ENCODE assay signal across 20 cellular contexts in the genomic region with DNA sequence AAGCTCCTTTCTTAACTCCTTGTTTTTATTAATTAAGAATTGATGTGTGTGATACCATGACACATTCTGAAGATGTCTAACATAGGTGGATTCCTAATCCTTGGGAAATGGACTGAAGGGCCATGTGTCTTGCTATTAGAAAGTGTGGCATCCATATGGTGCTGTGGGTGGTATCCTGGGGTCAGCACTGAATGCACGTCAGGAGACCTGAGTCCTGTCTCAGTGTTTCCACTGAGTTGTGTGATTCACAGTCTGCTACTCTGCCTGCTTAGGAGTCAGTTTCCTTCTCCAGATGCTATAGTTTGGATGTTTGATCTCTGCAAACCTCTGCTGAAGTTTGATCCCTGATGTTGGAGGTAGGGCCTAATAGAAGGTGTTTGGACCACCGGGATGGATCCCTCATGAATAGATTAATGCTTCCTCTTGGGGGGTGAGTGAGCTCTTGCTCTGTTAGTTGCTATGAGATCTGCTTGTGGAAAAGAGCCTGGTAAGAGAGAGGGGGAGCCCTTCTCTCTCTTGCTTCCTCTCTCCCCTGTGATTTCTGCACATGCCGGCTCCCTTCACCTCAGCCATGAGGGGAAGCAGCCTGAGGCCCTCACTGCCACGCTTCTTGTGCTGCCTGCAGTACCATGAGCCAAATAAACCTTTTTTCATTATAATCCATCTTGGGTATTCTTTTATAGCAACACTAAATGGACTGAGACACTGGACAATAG.
"Had no signal": no experiment of that assay in that cellular context is flagged by ENCODE, and none has a peak within 500 bp of the region (broad histone marks: within the 10 kb centered on the region; RNA-seq: fewer than 3 reads in every experiment).

No MANE protein-coding gene starts in this region.

- H3K9me3 Mint-ChIP-seq: activated CD4-positive, alpha-beta memory T cell treated with anti-CD3 and anti-CD28 coated beads for 36 hours; activated naive CD4-positive, alpha-beta T cell treated with anti-CD3 and anti-CD28 coated beads for 36 hours; activated naive CD8-positive, alpha-beta T cell treated with anti-CD3 and anti-CD28 coated beads, Interleukin-2, amount 10 ng/mL, durations not matched to agents 7 days and 5 days; T-helper 1 cell treated with Interleukin-12 subunit alpha and Interleukin-12 subunit beta and Interleukin-4 antibody, amounts not matched to agents 30 μg/mL and 1 μg/mL, for 36 hours had no signal

- DNase-seq: activated CD4-positive, alpha-beta memory T cell treated with anti-CD3 and anti-CD28 coated beads for 36 hours; activated CD4-positive, alpha-beta T cell treated with anti-CD3 and anti-CD28 coated beads for 48 hours; activated CD4-positive, CD25-positive, alpha-beta regulatory T cell; activated effector memory CD4-positive, alpha-beta T cell treated with Interleukin-2 at 50 U/mL for 16 hours; activated naive CD4-positive, alpha-beta T cell treated with anti-CD3 and anti-CD28 coated beads for 36 hours; activated naive CD8-positive, alpha-beta T cell treated with anti-CD3 and anti-CD28 coated beads, Interleukin-2, amount 10 ng/mL, durations not matched to agents 7 days and 5 days; activated T-cell treated with anti-CD3 and anti-CD28 coated beads, Interleukin-2, amount 50 U/mL, for 72 hours; amniotic stem cell; cortex of kidney; left ventricle myocardium inferior; midbrain; natural killer cell; pancreas; psoas muscle; stimulated activated CD4-positive, alpha-beta T cell treated with anti-CD3 and anti-CD28 coated beads, Interleukin-4, amount 100 ng/mL, for 4 hours; stimulated activated naive CD8-positive, alpha-beta T cell treated with anti-CD3 and anti-CD28 coated beads, Interleukin-15, Interleukin-2, amounts not matched to agents 100 U/mL and 50 U/mL, for 24 hours; thyroid gland; upper lobe of right lung had no signal

- H3K4me3 ChIP-seq: left ventricle myocardium inferior, pancreas, psoas muscle, right atrium auricular region, thyroid gland, upper lobe of right lung had no signal

- H3K36me3 Mint-ChIP-seq: activated CD4-positive, alpha-beta memory T cell treated with anti-CD3 and anti-CD28 coated beads for 36 hours; activated naive CD8-positive, alpha-beta T cell treated with anti-CD3 and anti-CD28 coated beads, Interleukin-2, amount 10 ng/mL, durations not matched to agents 7 days and 5 days; natural killer cell had no signal

- H3K4me3 Mint-ChIP-seq: activated CD4-positive, alpha-beta memory T cell treated with anti-CD3 and anti-CD28 coated beads for 36 hours; activated naive CD4-positive, alpha-beta T cell treated with anti-CD3 and anti-CD28 coated beads for 36 hours; activated naive CD8-positive, alpha-beta T cell treated with anti-CD3 and anti-CD28 coated beads, Interleukin-2, amount 10 ng/mL, durations not matched to agents 7 days and 5 days; activated T-cell treated with anti-CD3 and anti-CD28 coated beads, Interleukin-2, amount 50 U/mL, for 72 hours; natural killer cell; T-helper 1 cell treated with Interleukin-12 subunit alpha and Interleukin-12 subunit beta and Interleukin-4 antibody, amounts not matched to agents 30 μg/mL and 1 μg/mL, for 36 hours had no signal

- H3K27me3 Mint-ChIP-seq: activated CD4-positive, alpha-beta memory T cell treated with anti-CD3 and anti-CD28 coated beads for 36 hours; activated naive CD8-positive, alpha-beta T cell treated with anti-CD3 and anti-CD28 coated beads, Interleukin-2, amount 10 ng/mL, durations not matched to agents 7 days and 5 days had no signal

- H3K27ac Mint-ChIP-seq: activated CD4-positive, alpha-beta memory T cell treated with anti-CD3 and anti-CD28 coated beads for 36 hours; activated naive CD4-positive, alpha-beta T cell treated with anti-CD3 and anti-CD28 coated beads for 36 hours; activated naive CD8-positive, alpha-beta T cell treated with anti-CD3 and anti-CD28 coated beads, Interleukin-2, amount 10 ng/mL, durations not matched to agents 7 days and 5 days; activated T-cell treated with anti-CD3 and anti-CD28 coated beads, Interleukin-2, amount 50 U/mL, for 72 hours; natural killer cell; T-helper 1 cell treated with Interleukin-12 subunit alpha and Interleukin-12 subunit beta and Interleukin-4 antibody, amounts not matched to agents 30 μg/mL and 1 μg/mL, for 36 hours had no signal

- H3K4me1 Mint-ChIP-seq: activated naive CD8-positive, alpha-beta T cell treated with anti-CD3 and anti-CD28 coated beads, Interleukin-2, amount 10 ng/mL, durations not matched to agents 7 days and 5 days; natural killer cell had no signal
